Comparison of ENCODE assay signal across 1 cellular context in genomic region chr3:100999160-100999559, GRCh38.
TF ChIP-seq lines count a peak whose summit lies in the region.

No MANE protein-coding gene starts in this region.

TF ChIP-seq in HepG2, 621 proteins besides CTCF, POLR2A, EP300 and RAD21 (continued from another document):
- no peak for TF ChIP-seq ZBTB40 (IDR thresholded peaks at IDR 0.05)
- TF ChIP-seq ZBTB40 (CRISPR knock-in tag; IDR thresholded peaks at IDR 0.05), result no peak
- no peak for TF ChIP-seq SOX5 (CRISPR knock-in tag; IDR thresholded peaks at IDR 0.05; ENCODE audit: borderline replicate concordance)
- no peak for TF ChIP-seq PRDM10 (CRISPR knock-in tag; IDR thresholded peaks at IDR 0.05; ENCODE audit: low read depth)
- TF ChIP-seq ZNF230 (CRISPR knock-in tag; IDR thresholded peaks at IDR 0.05), result no peak
- no peak for TF ChIP-seq ZNF737 (CRISPR knock-in tag; IDR thresholded peaks at IDR 0.05; ENCODE audit: borderline replicate concordance)
- TF ChIP-seq ZNF275 (CRISPR knock-in tag; IDR thresholded peaks at IDR 0.05; ENCODE audit: borderline replicate concordance), result no peak
- TF ChIP-seq MAFK (conservative IDR thresholded peaks at IDR 0.05 in 1 of 2, IDR thresholded peaks at IDR 0.05 in 1 of 2; ENCODE audit: low read length in 2 of 2), result peak; percentile 69 to 70
